Comparison of ENCODE assay signal across 1 cellular context in the genomic region with DNA sequence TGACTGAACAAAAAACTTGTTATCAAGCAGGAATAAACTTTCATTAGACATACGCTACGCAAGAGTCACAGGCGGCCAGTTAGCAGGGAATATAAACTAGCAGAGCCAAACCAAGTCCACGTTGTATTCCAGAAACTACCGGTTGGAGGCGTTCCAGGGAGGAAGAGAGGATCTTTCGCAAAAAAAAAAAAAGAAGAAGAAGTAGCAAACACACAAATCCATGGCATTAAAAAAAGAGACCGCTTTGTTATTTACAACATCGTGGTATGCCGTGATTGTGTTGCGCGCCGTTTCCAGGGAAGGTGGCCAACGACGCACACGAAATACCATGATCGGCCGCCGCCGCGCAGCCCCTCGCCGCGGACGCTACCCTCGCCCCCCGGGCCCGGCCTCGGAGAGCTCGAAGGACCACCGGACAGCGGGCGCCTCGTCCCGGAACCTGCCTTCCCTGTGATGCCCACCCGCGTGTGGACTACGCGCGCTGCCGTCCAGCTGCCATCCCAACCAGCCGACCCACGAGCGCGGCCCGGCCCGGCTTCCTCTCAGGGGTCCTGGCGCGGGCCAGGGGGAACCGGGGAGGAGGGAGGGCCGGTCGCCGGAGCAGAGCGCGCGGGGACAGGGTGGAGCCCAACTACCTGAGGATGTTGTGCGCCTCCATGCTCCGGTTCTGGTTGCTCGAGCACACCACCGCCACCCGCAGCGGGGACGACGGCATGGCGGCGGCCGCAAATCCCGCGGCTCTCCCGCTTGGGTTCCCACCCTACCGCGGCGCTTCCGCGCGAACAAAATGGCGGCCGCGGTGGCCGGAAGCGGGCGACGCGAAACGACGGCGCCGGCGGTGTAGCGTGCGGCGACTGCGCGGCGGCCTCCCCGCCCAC.
TF ChIP-seq lines count a peak whose summit lies in the region.

No MANE protein-coding gene starts in this region.

TF ChIP-seq in HepG2, 621 proteins besides CTCF, POLR2A, EP300 and RAD21 (continued from another document and continues in another):
- TF ChIP-seq TFDP1 (CRISPR knock-in tag; IDR thresholded peaks at IDR 0.05; ENCODE audit: borderline replicate concordance) (no peak; the same call in 1 of the 2 replicates), HCFC1 (IDR thresholded peaks at IDR 0.05; ENCODE audit: low read depth, low read length) (no peak), IRX3 (CRISPR knock-in tag; IDR thresholded peaks at IDR 0.05; ENCODE audit: borderline replicate concordance, low read depth) (no peak), CENPT (CRISPR knock-in tag; IDR thresholded peaks at IDR 0.05; ENCODE audit: low read depth) (no peak), TEAD3 (CRISPR knock-in tag; optimal IDR thresholded peaks at IDR 0.05; ENCODE audit: borderline replicate concordance) (peak; percentile 31), ZNF414 (CRISPR knock-in tag; IDR thresholded peaks at IDR 0.05) (no peak), IKZF4 (CRISPR knock-in tag; IDR thresholded peaks at IDR 0.05; ENCODE audit: borderline replicate concordance, low read depth, not compliant biosample characterization) (no peak), RNF2 (conservative IDR thresholded peaks at IDR 0.05; ENCODE audit: low read depth) (no peak), PAX8 (CRISPR knock-in tag; IDR thresholded peaks at IDR 0.05; ENCODE audit: borderline replicate concordance) (no peak), KLF6 (CRISPR knock-in tag; IDR thresholded peaks at IDR 0.05) (no peak), RCOR2 (CRISPR knock-in tag; IDR thresholded peaks at IDR 0.05) (no peak), ZSCAN22 (CRISPR knock-in tag; IDR thresholded peaks at IDR 0.05) (no peak), NFE2 (CRISPR knock-in tag; IDR thresholded peaks at IDR 0.05) (no peak), ZNF3 (CRISPR knock-in tag; IDR thresholded peaks at IDR 0.05) (no peak), HNF4G (IDR thresholded peaks at IDR 0.05; ENCODE audit: borderline replicate concordance, low read depth, low read length) (no peak), HNF4G (CRISPR knock-in tag; IDR thresholded peaks at IDR 0.05; ENCODE audit: borderline replicate concordance, low read depth) (no peak), ZBTB2 (CRISPR knock-in tag; IDR thresholded peaks at IDR 0.05; ENCODE audit: low read depth) (no peak), ATAD3A (CRISPR knock-in tag; IDR thresholded peaks at IDR 0.05) (no peak), NFE2L1 (CRISPR knock-in tag; IDR thresholded peaks at IDR 0.05; ENCODE audit: borderline replicate concordance) (no peak), MYNN (CRISPR knock-in tag; IDR thresholded peaks at IDR 0.05; ENCODE audit: low read depth) (no peak), XRCC5 (optimal IDR thresholded peaks at IDR 0.05; ENCODE audit: low read length) (no peak), MIXL1 (CRISPR knock-in tag; IDR thresholded peaks at IDR 0.05) (no peak), CEBPG (CRISPR knock-in tag; IDR thresholded peaks at IDR 0.05) (no peak), TFDP2 (CRISPR knock-in tag; IDR thresholded peaks at IDR 0.05) (no peak), ZNF296 (CRISPR knock-in tag; conservative IDR thresholded peaks at IDR 0.05) (no peak), ZSCAN25 (CRISPR knock-in tag; IDR thresholded peaks at IDR 0.05) (no peak), KAT2B (IDR thresholded peaks at IDR 0.05; ENCODE audit: borderline replicate concordance, low read depth, low read length) (no peak), ZNF337 (CRISPR knock-in tag; IDR thresholded peaks at IDR 0.05; ENCODE audit: borderline replicate concordance, low read depth) (no peak), ZNF317 (CRISPR knock-in tag; IDR thresholded peaks at IDR 0.05) (peak; percentile 44; the same call in 1 of the 2 replicates), NFATC3 (CRISPR knock-in tag; IDR thresholded peaks at IDR 0.05) (no peak), ZNF253 (CRISPR knock-in tag; IDR thresholded peaks at IDR 0.05; ENCODE audit: borderline replicate concordance) (peak; percentile 77; the same call in 1 of the 2 replicates), ZNF720 (CRISPR knock-in tag; IDR thresholded peaks at IDR 0.05) (no peak), ZNF781 (CRISPR knock-in tag; IDR thresholded peaks at IDR 0.05; ENCODE audit: borderline replicate concordance, not compliant biosample characterization) (no peak), ZNF75D (CRISPR knock-in tag; IDR thresholded peaks at IDR 0.05; ENCODE audit: borderline replicate concordance) (no peak), PLSCR1 (CRISPR knock-in tag; IDR thresholded peaks at IDR 0.05; ENCODE audit: borderline replicate concordance) (no peak), IKZF1 (IDR thresholded peaks at IDR 0.05) (no peak), ZNF563 (CRISPR knock-in tag; IDR thresholded peaks at IDR 0.05) (no peak), TEAD2 (CRISPR knock-in tag; IDR thresholded peaks at IDR 0.05) (no peak)
- TF ChIP-seq, protein P1, sequence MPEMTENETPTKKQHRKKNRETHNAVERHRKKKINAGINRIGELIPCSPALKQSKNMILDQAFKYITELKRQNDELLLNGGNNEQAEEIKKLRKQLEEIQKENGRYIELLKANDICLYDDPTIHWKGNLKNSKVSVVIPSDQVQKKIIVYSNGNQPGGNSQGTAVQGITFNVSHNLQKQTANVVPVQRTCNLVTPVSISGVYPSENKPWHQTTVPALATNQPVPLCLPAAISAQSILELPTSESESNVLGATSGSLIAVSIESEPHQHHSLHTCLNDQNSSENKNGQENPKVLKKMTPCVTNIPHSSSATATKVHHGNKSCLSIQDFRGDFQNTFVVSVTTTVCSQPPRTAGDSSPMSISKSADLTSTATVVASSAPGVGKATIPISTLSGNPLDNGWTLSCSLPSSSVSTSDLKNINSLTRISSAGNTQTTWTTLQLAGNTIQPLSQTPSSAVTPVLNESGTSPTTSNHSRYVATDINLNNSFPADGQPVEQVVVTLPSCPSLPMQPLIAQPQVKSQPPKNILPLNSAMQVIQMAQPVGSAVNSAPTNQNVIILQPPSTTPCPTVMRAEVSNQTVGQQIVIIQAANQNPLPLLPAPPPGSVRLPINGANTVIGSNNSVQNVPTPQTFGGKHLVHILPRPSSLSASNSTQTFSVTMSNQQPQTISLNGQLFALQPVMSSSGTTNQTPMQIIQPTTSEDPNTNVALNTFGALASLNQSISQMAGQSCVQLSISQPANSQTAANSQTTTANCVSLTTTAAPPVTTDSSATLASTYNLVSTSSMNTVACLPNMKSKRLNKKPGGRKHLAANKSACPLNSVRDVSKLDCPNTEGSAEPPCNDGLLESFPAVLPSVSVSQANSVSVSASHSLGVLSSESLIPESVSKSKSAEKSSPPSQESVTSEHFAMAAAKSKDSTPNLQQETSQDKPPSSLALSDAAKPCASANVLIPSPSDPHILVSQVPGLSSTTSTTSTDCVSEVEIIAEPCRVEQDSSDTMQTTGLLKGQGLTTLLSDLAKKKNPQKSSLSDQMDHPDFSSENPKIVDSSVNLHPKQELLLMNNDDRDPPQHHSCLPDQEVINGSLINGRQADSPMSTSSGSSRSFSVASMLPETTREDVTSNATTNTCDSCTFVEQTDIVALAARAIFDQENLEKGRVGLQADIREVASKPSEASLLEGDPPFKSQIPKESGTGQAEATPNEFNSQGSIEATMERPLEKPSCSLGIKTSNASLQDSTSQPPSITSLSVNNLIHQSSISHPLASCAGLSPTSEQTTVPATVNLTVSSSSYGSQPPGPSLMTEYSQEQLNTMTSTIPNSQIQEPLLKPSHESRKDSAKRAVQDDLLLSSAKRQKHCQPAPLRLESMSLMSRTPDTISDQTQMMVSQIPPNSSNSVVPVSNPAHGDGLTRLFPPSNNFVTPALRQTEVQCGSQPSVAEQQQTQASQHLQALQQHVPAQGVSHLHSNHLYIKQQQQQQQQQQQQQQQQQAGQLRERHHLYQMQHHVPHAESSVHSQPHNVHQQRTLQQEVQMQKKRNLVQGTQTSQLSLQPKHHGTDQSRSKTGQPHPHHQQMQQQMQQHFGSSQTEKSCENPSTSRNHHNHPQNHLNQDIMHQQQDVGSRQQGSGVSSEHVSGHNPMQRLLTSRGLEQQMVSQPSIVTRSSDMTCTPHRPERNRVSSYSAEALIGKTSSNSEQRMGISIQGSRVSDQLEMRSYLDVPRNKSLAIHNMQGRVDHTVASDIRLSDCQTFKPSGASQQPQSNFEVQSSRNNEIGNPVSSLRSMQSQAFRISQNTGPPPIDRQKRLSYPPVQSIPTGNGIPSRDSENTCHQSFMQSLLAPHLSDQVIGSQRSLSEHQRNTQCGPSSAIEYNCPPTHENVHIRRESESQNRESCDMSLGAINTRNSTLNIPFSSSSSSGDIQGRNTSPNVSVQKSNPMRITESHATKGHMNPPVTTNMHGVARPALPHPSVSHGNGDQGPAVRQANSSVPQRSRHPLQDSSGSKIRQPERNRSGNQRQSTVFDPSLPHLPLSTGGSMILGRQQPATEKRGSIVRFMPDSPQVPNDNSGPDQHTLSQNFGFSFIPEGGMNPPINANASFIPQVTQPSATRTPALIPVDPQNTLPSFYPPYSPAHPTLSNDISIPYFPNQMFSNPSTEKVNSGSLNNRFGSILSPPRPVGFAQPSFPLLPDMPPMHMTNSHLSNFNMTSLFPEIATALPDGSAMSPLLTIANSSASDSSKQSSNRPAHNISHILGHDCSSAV (CRISPR knock-in tag; IDR thresholded peaks at IDR 0.05; ENCODE audit: borderline replicate concordance): no peak
- TF ChIP-seq, protein P2, sequence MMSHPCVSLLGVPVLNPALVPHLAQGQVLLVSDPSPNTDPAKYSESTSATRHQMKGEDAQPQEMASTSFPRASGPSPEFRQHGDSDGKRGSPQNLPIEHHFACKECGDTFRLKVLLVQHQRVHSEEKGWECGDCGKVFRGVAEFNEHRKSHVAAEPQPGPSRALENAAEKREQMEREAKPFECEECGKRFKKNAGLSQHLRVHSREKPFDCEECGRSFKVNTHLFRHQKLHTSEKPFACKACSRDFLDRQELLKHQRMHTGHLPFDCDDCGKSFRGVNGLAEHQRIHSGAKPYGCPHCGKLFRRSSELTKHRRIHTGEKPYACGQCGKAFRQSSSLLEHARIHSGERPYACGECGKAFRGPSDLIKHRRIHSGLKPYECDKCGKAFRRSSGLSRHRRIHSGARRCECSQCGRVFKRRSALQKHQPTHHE (CRISPR knock-in tag; IDR thresholded peaks at IDR 0.05; ENCODE audit: borderline replicate concordance): no peak
- TF ChIP-seq, protein P3, sequence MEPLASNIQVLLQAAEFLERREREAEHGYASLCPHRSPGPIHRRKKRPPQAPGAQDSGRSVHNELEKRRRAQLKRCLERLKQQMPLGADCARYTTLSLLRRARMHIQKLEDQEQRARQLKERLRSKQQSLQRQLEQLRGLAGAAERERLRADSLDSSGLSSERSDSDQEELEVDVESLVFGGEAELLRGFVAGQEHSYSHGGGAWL (CRISPR knock-in tag; IDR thresholded peaks at IDR 0.05): no peak; the same call in 1 of the 2 replicates
- TF ChIP-seq, protein P4, sequence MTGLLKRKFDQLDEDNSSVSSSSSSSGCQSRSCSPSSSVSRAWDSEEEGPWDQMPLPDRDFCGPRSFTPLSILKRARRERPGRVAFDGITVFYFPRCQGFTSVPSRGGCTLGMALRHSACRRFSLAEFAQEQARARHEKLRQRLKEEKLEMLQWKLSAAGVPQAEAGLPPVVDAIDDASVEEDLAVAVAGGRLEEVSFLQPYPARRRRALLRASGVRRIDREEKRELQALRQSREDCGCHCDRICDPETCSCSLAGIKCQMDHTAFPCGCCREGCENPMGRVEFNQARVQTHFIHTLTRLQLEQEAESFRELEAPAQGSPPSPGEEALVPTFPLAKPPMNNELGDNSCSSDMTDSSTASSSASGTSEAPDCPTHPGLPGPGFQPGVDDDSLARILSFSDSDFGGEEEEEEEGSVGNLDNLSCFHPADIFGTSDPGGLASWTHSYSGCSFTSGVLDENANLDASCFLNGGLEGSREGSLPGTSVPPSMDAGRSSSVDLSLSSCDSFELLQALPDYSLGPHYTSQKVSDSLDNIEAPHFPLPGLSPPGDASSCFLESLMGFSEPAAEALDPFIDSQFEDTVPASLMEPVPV (CRISPR knock-in tag; IDR thresholded peaks at IDR 0.05): no peak
